In genomic region chr5:93130623-93131022, GRCh38 we compare ENCODE assay signal across 19 cellular contexts.
A peak's percentile ranks its signal among the peaks of the same experiment; 100 is the strongest.
DNase-seq lines count a peak whose midpoint lies in the region; ATAC-seq and TF ChIP-seq lines count a peak whose summit lies in the region.
"Had no signal": no experiment of that assay in that cellular context is flagged by ENCODE, and none has a peak within 500 bp of the region (broad histone marks: within the 10 kb centered on the region; RNA-seq: fewer than 3 reads in every experiment).

No MANE protein-coding gene starts in this region.

- no peak for TF ChIP-seq POLR2A in ovary (IDR thresholded peaks at IDR 0.05)

- TF ChIP-seq CTCF in endodermal cell (conservative IDR thresholded peaks at IDR 0.05) = no peak
- TF ChIP-seq CTCF in ovary (IDR thresholded peaks at IDR 0.05) = no peak

- ATAC-seq in stimulated activated memory B cell treated with anti-CD40 and anti-IgM and Interleukin-4, amounts not matched to agents 10 μg/mL and 1 μg/mL and 100 μg/mL, for 72 hours = peak; percentile 36
- ATAC-seq in stimulated activated effector memory CD8-positive, alpha-beta T cell treated with anti-CD3 and anti-CD28 coated beads, Interleukin-12 subunit alpha, Interleukin-12 subunit beta, amount 100 ng/mL, for 72 hours = no peak
- no peak for ATAC-seq in HG02938 (IDR thresholded peaks at IDR 0.05; ENCODE audit: unreplicated experiment)
- ATAC-seq: activated T-cell treated with anti-CD3 and anti-CD28 coated beads, Interleukin-2, amount 50 U/mL, for 72 hours; body of pancreas; HepG2; naive thymus-derived CD8-positive, alpha-beta T cell had no signal

- H3K9me3 Mint-ChIP-seq in endodermal cell = no peaks in the 10 kb centered on the region
- H3K9me3 Mint-ChIP-seq in stimulated activated memory B cell treated with anti-CD40 and anti-IgM and Interleukin-4, amounts not matched to agents 10 μg/mL and 1 μg/mL and 100 μg/mL, for 72 hours = no peaks in the 10 kb centered on the region
- H3K9me3 Mint-ChIP-seq in stimulated activated effector memory CD8-positive, alpha-beta T cell treated with anti-CD3 and anti-CD28 coated beads, Interleukin-12 subunit alpha, Interleukin-12 subunit beta, amount 100 ng/mL, for 72 hours = peaks cover 1% of the 10 kb centered on the region
- H3K9me3 Mint-ChIP-seq: activated naive CD4-positive, alpha-beta T cell treated with anti-CD3 and anti-CD28 coated beads, Interleukin-2, amount 50 U/mL, for 24 hours; activated T-cell treated with anti-CD3 and anti-CD28 coated beads, Interleukin-2, amount 50 U/mL, for 72 hours had no signal

- TF ChIP-seq EP300 in ovary (IDR thresholded peaks at IDR 0.05) = no peak

- H3K36me3 Mint-ChIP-seq in endodermal cell (ENCODE audit: low read depth) = no peaks in the 10 kb centered on the region
- H3K36me3 Mint-ChIP-seq in stimulated activated memory B cell treated with anti-CD40 and anti-IgM and Interleukin-4, amounts not matched to agents 10 μg/mL and 1 μg/mL and 100 μg/mL, for 72 hours = no peaks in the 10 kb centered on the region
- no peaks in the 10 kb centered on the region for H3K36me3 Mint-ChIP-seq in stimulated activated effector memory CD8-positive, alpha-beta T cell treated with anti-CD3 and anti-CD28 coated beads, Interleukin-12 subunit alpha, Interleukin-12 subunit beta, amount 100 ng/mL, for 72 hours
- H3K36me3 Mint-ChIP-seq: activated naive CD4-positive, alpha-beta T cell treated with anti-CD3 and anti-CD28 coated beads, Interleukin-2, amount 50 U/mL, for 24 hours; naive thymus-derived CD8-positive, alpha-beta T cell had no signal

- H3K4me1 ChIP-seq in endodermal cell (ENCODE audit: control insufficient read depth, insufficient read depth, low read length) (no peaks in the 10 kb centered on the region), ovary (ENCODE audit: insufficient read depth) (peaks cover 3% of the 10 kb centered on the region)
- H3K4me1 ChIP-seq: body of pancreas, spleen had no signal

- no peak overlapping the region for H3K27ac Mint-ChIP-seq in endodermal cell
- H3K27ac Mint-ChIP-seq in stimulated activated memory B cell treated with anti-CD40 and anti-IgM and Interleukin-4, amounts not matched to agents 10 μg/mL and 1 μg/mL and 100 μg/mL, for 72 hours = no peak overlapping the region
- no peak overlapping the region for H3K27ac Mint-ChIP-seq in stimulated activated effector memory CD8-positive, alpha-beta T cell treated with anti-CD3 and anti-CD28 coated beads, Interleukin-12 subunit alpha, Interleukin-12 subunit beta, amount 100 ng/mL, for 72 hours
- H3K27ac Mint-ChIP-seq: activated naive CD4-positive, alpha-beta T cell treated with anti-CD3 and anti-CD28 coated beads, Interleukin-2, amount 50 U/mL, for 24 hours; activated T-cell treated with anti-CD3 and anti-CD28 coated beads, Interleukin-2, amount 50 U/mL, for 72 hours; naive thymus-derived CD8-positive, alpha-beta T cell had no signal

- H3K27me3 Mint-ChIP-seq in endodermal cell (ENCODE audit: insufficient read depth) = no peaks in the 10 kb centered on the region
- H3K27me3 Mint-ChIP-seq in stimulated activated memory B cell treated with anti-CD40 and anti-IgM and Interleukin-4, amounts not matched to agents 10 μg/mL and 1 μg/mL and 100 μg/mL, for 72 hours = no peaks in the 10 kb centered on the region
- H3K27me3 Mint-ChIP-seq: activated naive CD4-positive, alpha-beta T cell treated with anti-CD3 and anti-CD28 coated beads, Interleukin-2, amount 50 U/mL, for 24 hours had no signal

- 68 to 79% methylated on average over 2 to 3 of the region's 3 CpGs for WGBS in endodermal cell (ENCODE audit: insufficient coverage in 1 of 2, insufficient read length in 1 of 2), 2 experiments
- 60 to 78% (median 70%) methylated on average over 3 of the region's 3 CpGs for WGBS in ovary, 3 donors

- H3K9me3 ChIP-seq in endodermal cell (ENCODE audit: control insufficient read depth, low read length) (no peaks in the 10 kb centered on the region), ovary (no peaks in the 10 kb centered on the region)
- H3K9me3 ChIP-seq: body of pancreas, colonic mucosa, spleen had no signal

- intact Hi-C loops in ovary (cut with DNase I) = no loop called here

- H3K36me3 ChIP-seq in endodermal cell (ENCODE audit: control insufficient read depth, insufficient read depth, low read length) = no peaks in the 10 kb centered on the region
- no peaks in the 10 kb centered on the region for H3K36me3 ChIP-seq in ovary
- H3K36me3 ChIP-seq: colonic mucosa, spleen had no signal

- H3K4me3 Mint-ChIP-seq in endodermal cell = no peak overlapping the region
- H3K4me3 Mint-ChIP-seq in stimulated activated memory B cell treated with anti-CD40 and anti-IgM and Interleukin-4, amounts not matched to agents 10 μg/mL and 1 μg/mL and 100 μg/mL, for 72 hours = no peak overlapping the region
- H3K4me3 Mint-ChIP-seq in stimulated activated effector memory CD8-positive, alpha-beta T cell treated with anti-CD3 and anti-CD28 coated beads, Interleukin-12 subunit alpha, Interleukin-12 subunit beta, amount 100 ng/mL, for 72 hours = no peak overlapping the region
- H3K4me3 Mint-ChIP-seq: activated naive CD4-positive, alpha-beta T cell treated with anti-CD3 and anti-CD28 coated beads, Interleukin-2, amount 50 U/mL, for 24 hours; activated T-cell treated with anti-CD3 and anti-CD28 coated beads, Interleukin-2, amount 50 U/mL, for 72 hours; naive thymus-derived CD8-positive, alpha-beta T cell had no signal

- H3K27ac ChIP-seq in endodermal cell (ENCODE audit: low read depth, low read length) = peak overlapping the region; percentile 72
- H3K27ac ChIP-seq in ovary = no peak overlapping the region
- H3K27ac ChIP-seq: body of pancreas, colonic mucosa, spleen had no signal

- peak; percentile 15 for DNase-seq in GM03348 (ENCODE audit: low spot score)
- DNase-seq in endodermal cell = no peak
- DNase-seq in medulla oblongata (ENCODE audit: extremely low spot score) = peak; percentile 27
- DNase-seq in stimulated activated effector memory CD8-positive, alpha-beta T cell treated with anti-CD3 and anti-CD28 coated beads, Interleukin-12 subunit alpha, Interleukin-12 subunit beta, amount 100 ng/mL, for 72 hours (ENCODE audit: low spot score in 2 of 2) = no peak
- DNase-seq in ovary = no peak
- no peak for DNase-seq in NAMALWA (ENCODE audit: low spot score)
- DNase-seq: ACHN; activated CD4-positive, alpha-beta T cell treated with anti-CD3 and anti-CD28 coated beads for 1 hour; activated T-cell treated with anti-CD3 and anti-CD28 coated beads, Interleukin-2, amount 50 U/mL, for 72 hours; colonic mucosa; naive thymus-derived CD8-positive, alpha-beta T cell; NCI-H1105 treated with DMSO at 0.1 percent for 48 hours; SIG-M5; spleen had no signal

- H3K4me3 ChIP-seq in endodermal cell (ENCODE audit: low read length) = no peak overlapping the region
- H3K4me3 ChIP-seq in ovary = no peak overlapping the region
- H3K4me3 ChIP-seq: body of pancreas, colonic mucosa, spleen had no signal

- H3K4me1 Mint-ChIP-seq in endodermal cell = peaks cover 3% of the 10 kb centered on the region
- H3K4me1 Mint-ChIP-seq in stimulated activated memory B cell treated with anti-CD40 and anti-IgM and Interleukin-4, amounts not matched to agents 10 μg/mL and 1 μg/mL and 100 μg/mL, for 72 hours = no peaks in the 10 kb centered on the region
- no peaks in the 10 kb centered on the region for H3K4me1 Mint-ChIP-seq in stimulated activated effector memory CD8-positive, alpha-beta T cell treated with anti-CD3 and anti-CD28 coated beads, Interleukin-12 subunit alpha, Interleukin-12 subunit beta, amount 100 ng/mL, for 72 hours
- H3K4me1 Mint-ChIP-seq: activated naive CD4-positive, alpha-beta T cell treated with anti-CD3 and anti-CD28 coated beads, Interleukin-2, amount 50 U/mL, for 24 hours; naive thymus-derived CD8-positive, alpha-beta T cell had no signal

- H3K27me3 ChIP-seq in endodermal cell (ENCODE audit: control insufficient read depth, insufficient read depth, low read length, poor library complexity, severe bottlenecking) = no peaks in the 10 kb centered on the region
- H3K27me3 ChIP-seq in ovary = no peaks in the 10 kb centered on the region
- H3K27me3 ChIP-seq: body of pancreas, colonic mucosa, spleen had no signal

- no peak overlapping the region for H3K9ac ChIP-seq in endodermal cell (ENCODE audit: extremely low read depth, low read length, poor library complexity, severe bottlenecking)

Comparison
In these comparisons a context has a peak if more than half of its experiments do, and no peak if none do; other contexts are left out.
1. DNase-seq: peak in GM03348 (single experiment) and medulla oblongata (single experiment); none in endodermal cell (single experiment), stimulated activated effector memory CD8-positive, alpha-beta T cell treated with anti-CD3 and anti-CD28 coated beads, Interleukin-12 subunit alpha, Interleukin-12 subunit beta, amount 100 ng/mL, for 72 hours (0 of 2), ovary (0 of 5) and NAMALWA (single experiment).